1 cellular context compared by ENCODE assay signal in genomic region chr3:187736418-187736871, GRCh38.
TF ChIP-seq lines count a peak whose summit lies in the region.

No MANE protein-coding gene starts in this region.

TF ChIP-seq in HepG2, 621 proteins besides CTCF, POLR2A, EP300 and RAD21 (continued from another document):
- TF ChIP-seq, protein P1, sequence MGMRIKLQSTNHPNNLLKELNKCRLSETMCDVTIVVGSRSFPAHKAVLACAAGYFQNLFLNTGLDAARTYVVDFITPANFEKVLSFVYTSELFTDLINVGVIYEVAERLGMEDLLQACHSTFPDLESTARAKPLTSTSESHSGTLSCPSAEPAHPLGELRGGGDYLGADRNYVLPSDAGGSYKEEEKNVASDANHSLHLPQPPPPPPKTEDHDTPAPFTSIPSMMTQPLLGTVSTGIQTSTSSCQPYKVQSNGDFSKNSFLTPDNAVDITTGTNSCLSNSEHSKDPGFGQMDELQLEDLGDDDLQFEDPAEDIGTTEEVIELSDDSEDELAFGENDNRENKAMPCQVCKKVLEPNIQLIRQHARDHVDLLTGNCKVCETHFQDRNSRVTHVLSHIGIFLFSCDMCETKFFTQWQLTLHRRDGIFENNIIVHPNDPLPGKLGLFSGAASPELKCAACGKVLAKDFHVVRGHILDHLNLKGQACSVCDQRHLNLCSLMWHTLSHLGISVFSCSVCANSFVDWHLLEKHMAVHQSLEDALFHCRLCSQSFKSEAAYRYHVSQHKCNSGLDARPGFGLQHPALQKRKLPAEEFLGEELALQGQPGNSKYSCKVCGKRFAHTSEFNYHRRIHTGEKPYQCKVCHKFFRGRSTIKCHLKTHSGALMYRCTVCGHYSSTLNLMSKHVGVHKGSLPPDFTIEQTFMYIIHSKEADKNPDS (CRISPR knock-in tag; IDR thresholded peaks at IDR 0.05): no peak
- peak; percentile 67 for TF ChIP-seq GATAD2A (CRISPR knock-in tag; IDR thresholded peaks at IDR 0.05)
- TF ChIP-seq, protein P2, sequence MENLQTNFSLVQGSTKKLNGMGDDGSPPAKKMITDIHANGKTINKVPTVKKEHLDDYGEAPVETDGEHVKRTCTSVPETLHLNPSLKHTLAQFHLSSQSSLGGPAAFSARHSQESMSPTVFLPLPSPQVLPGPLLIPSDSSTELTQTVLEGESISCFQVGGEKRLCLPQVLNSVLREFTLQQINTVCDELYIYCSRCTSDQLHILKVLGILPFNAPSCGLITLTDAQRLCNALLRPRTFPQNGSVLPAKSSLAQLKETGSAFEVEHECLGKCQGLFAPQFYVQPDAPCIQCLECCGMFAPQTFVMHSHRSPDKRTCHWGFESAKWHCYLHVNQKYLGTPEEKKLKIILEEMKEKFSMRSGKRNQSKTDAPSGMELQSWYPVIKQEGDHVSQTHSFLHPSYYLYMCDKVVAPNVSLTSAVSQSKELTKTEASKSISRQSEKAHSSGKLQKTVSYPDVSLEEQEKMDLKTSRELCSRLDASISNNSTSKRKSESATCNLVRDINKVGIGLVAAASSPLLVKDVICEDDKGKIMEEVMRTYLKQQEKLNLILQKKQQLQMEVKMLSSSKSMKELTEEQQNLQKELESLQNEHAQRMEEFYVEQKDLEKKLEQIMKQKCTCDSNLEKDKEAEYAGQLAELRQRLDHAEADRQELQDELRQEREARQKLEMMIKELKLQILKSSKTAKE (CRISPR knock-in tag; IDR thresholded peaks at IDR 0.05; ENCODE audit: borderline replicate concordance): no peak
- TF ChIP-seq FOXO1 (CRISPR knock-in tag; IDR thresholded peaks at IDR 0.05): no peak
- 0 out of 2 replicates have a peak, but pooled peaks have one; percentile 17 for TF ChIP-seq GABPB1 (CRISPR knock-in tag; IDR thresholded peaks at IDR 0.05)
- no peak for TF ChIP-seq ZNF230 (CRISPR knock-in tag; IDR thresholded peaks at IDR 0.05)
- peak; percentile 84 for TF ChIP-seq ZBTB38 (CRISPR knock-in tag; IDR thresholded peaks at IDR 0.05)
- peak; percentile 43; the same call in 1 of the 2 replicates for TF ChIP-seq PRDM15 (CRISPR knock-in tag; IDR thresholded peaks at IDR 0.05)
- TF ChIP-seq SAP130 (CRISPR knock-in tag; IDR thresholded peaks at IDR 0.05; ENCODE audit: low read depth): peak; percentile 80
- TF ChIP-seq, protein P3, sequence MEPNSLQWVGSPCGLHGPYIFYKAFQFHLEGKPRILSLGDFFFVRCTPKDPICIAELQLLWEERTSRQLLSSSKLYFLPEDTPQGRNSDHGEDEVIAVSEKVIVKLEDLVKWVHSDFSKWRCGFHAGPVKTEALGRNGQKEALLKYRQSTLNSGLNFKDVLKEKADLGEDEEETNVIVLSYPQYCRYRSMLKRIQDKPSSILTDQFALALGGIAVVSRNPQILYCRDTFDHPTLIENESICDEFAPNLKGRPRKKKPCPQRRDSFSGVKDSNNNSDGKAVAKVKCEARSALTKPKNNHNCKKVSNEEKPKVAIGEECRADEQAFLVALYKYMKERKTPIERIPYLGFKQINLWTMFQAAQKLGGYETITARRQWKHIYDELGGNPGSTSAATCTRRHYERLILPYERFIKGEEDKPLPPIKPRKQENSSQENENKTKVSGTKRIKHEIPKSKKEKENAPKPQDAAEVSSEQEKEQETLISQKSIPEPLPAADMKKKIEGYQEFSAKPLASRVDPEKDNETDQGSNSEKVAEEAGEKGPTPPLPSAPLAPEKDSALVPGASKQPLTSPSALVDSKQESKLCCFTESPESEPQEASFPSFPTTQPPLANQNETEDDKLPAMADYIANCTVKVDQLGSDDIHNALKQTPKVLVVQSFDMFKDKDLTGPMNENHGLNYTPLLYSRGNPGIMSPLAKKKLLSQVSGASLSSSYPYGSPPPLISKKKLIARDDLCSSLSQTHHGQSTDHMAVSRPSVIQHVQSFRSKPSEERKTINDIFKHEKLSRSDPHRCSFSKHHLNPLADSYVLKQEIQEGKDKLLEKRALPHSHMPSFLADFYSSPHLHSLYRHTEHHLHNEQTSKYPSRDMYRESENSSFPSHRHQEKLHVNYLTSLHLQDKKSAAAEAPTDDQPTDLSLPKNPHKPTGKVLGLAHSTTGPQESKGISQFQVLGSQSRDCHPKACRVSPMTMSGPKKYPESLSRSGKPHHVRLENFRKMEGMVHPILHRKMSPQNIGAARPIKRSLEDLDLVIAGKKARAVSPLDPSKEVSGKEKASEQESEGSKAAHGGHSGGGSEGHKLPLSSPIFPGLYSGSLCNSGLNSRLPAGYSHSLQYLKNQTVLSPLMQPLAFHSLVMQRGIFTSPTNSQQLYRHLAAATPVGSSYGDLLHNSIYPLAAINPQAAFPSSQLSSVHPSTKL (CRISPR knock-in tag; IDR thresholded peaks at IDR 0.05): peak; percentile 58; the same call in 1 of the 2 replicates
- no peak for TF ChIP-seq MAFG (CRISPR knock-in tag; IDR thresholded peaks at IDR 0.05)
- TF ChIP-seq, protein P4, sequence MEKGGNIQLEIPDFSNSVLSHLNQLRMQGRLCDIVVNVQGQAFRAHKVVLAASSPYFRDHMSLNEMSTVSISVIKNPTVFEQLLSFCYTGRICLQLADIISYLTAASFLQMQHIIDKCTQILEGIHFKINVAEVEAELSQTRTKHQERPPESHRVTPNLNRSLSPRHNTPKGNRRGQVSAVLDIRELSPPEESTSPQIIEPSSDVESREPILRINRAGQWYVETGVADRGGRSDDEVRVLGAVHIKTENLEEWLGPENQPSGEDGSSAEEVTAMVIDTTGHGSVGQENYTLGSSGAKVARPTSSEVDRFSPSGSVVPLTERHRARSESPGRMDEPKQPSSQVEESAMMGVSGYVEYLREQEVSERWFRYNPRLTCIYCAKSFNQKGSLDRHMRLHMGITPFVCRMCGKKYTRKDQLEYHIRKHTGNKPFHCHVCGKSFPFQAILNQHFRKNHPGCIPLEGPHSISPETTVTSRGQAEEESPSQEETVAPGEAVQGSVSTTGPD (CRISPR knock-in tag; IDR thresholded peaks at IDR 0.05): 0 out of 2 replicates have a peak, but pooled peaks have one; percentile 22
